8 cellular contexts compared by ENCODE assay signal in the genomic region with DNA sequence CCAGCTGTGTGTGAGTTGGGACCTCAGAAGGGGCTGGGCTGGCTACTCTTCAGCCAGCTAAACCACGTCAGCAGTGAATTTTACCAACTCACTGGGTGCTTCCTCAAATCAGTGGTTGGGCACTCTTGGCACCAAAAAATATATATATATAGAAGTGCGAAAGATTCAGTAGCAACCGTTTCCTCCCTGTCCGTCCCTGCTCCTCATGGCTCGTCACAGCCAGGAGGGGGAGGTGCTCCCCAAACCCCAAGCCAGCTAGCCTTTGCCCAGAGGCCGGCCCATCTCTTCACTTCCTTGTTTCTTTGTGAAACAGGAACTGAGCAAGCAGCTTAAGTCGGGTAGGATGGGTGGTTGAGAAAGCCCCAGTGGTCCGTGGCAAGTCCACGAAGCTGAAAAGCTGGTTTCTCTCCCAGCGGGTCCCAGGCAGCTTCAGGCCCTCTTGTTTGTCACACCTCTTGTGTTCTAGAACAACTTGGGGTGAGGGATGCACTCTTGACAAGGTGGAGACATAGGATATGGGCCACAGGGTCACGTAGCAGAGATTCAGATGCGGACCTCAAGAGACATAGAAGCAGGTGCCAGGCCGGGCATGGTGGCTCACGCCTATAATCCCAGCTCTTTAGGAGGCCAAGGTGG. TPM values are rescaled to one million over a fixed set of nuclear protein-coding genes. Genes with fewer than 3 reads are reported as not detected.
A peak's percentile ranks its signal among the peaks of the same experiment; 100 is the strongest.
DNase-seq lines count a peak whose midpoint lies in the region; ATAC-seq, FAIRE-seq and TF ChIP-seq lines count a peak whose summit lies in the region.

No MANE protein-coding gene starts in this region.

- H3K9me3 ChIP-seq in Karpas-422 (ENCODE audit: low read length) (no peaks in the 10 kb centered on the region), osteoblast (ENCODE audit: low read depth, low read length) (no peaks in the 10 kb centered on the region)

- H3K9me2 ChIP-seq in Karpas-422 (replicated peaks; ENCODE audit: insufficient read depth, low read length), result no peaks in the 10 kb centered on the region

- H3K27ac ChIP-seq in Karpas-422 (ENCODE audit: low read length) (peak overlapping the region; percentile 90), osteoblast (ENCODE audit: low read depth, low read length) (no peak overlapping the region)

- H4K20me1 ChIP-seq in Karpas-422 (ENCODE audit: insufficient read depth, low read depth, low read length) (no peaks in the 10 kb centered on the region), osteoblast (ENCODE audit: insufficient read depth, low read length) (no peaks in the 10 kb centered on the region)

- H3K79me2 ChIP-seq in Karpas-422 (ENCODE audit: low read length) (no peaks in the 10 kb centered on the region), osteoblast (ENCODE audit: insufficient read depth, low read length) (no peaks in the 10 kb centered on the region)

- H3K9ac ChIP-seq in Karpas-422 (ENCODE audit: low read length), result peak overlapping the region; percentile 55

- H3K36me3 ChIP-seq in Karpas-422 (ENCODE audit: insufficient read depth, low read length) (no peaks in the 10 kb centered on the region), osteoblast (ENCODE audit: insufficient read depth, low read length) (no peaks in the 10 kb centered on the region)

- H3K4me1 ChIP-seq in Karpas-422 (ENCODE audit: low read length) (peaks cover 60% of the 10 kb centered on the region), osteoblast (ENCODE audit: insufficient read depth, low read length) (no peaks in the 10 kb centered on the region)

- no peak for TF ChIP-seq CTCF in osteoblast (IDR thresholded peaks at IDR 0.05; ENCODE audit: extremely low read depth, low read depth, low read length)

- H2AFZ ChIP-seq in Karpas-422 (ENCODE audit: low read length), result no peak overlapping the region
- peak overlapping the region; percentile 51 for H2AFZ ChIP-seq in osteoblast (ENCODE audit: low read length)

- peak; percentile 63 for ATAC-seq in GM21619 (IDR thresholded peaks at IDR 0.05; ENCODE audit: unreplicated experiment)

- H3K4me3 ChIP-seq in Karpas-422 (ENCODE audit: low read length) (no peak overlapping the region), osteoblast (ENCODE audit: insufficient read depth, low read length) (no peak overlapping the region)

- DNase-seq in GM18507 (ENCODE audit: extremely low spot score, insufficient read length, low read depth) (no peak), Karpas-422 (peak; percentile 93), anterior cingulate cortex (lab: John Stamatoyannopoulos, UW) (peak in 30 of 58 donors; percentile 1 to 57 (median 15)), osteoblast (ENCODE audit: insufficient read length, low spot score, missing footprints) (no peak), iPS-NIHi7 (ENCODE audit: extremely low spot score) (no peak), 8988T (no peak), foreskin melanocyte (no peak)

- H3K4me2 ChIP-seq in Karpas-422 (ENCODE audit: low read depth, low read length, poor library complexity, severe bottlenecking), result peak overlapping the region; percentile 58
- H3K4me2 ChIP-seq in osteoblast (ENCODE audit: insufficient read depth, low read length), result no peak overlapping the region

- H3K27me3 ChIP-seq in Karpas-422 (ENCODE audit: low read length) (no peaks in the 10 kb centered on the region), osteoblast (ENCODE audit: insufficient read depth, low read length) (no peaks in the 10 kb centered on the region)

- FAIRE-seq in GM18507 (lab: Jason Lieb, UNC), result peak; percentile 100

RNA-seq across cellular contexts. Expression of gene SASH3, which starts 6.8 kb away (rescaled TPM):
- total RNA-seq in Karpas-422 (2014; rRNA removed; shearing (Covaris generic); ENCODE audit: low replicate concordance), result 63.0 and 103 TPM in 2 replicates
- total RNA-seq in osteoblast, result not detected in 2 replicates

RNA-seq across cellular contexts. Expression of gene XPNPEP2, which starts 34.1 kb away (rescaled TPM):
- total RNA-seq in Karpas-422 (2014; rRNA removed; shearing (Covaris generic); ENCODE audit: low replicate concordance), result not detected in 2 replicates
- not detected in 2 replicates for total RNA-seq in osteoblast

Comparison
In these comparisons a context has a peak if more than half of its experiments do, and no peak if none do; other contexts are left out.
1. DNase-seq: peak in Karpas-422 (single experiment) and anterior cingulate cortex (30 of 58); none in GM18507 (single experiment), osteoblast (single experiment), iPS-NIHi7 (single experiment), 8988T (single experiment) and foreskin melanocyte (single experiment).
2. RNA of gene SASH3, which starts 6.8 kb away (total RNA-seq): 63.0 to 103 TPM in Karpas-422; not detected in osteoblast; every median in the first group is over 10 times any median in the second.